ENCODE assay signal across 20 cellular contexts in the genomic region with DNA sequence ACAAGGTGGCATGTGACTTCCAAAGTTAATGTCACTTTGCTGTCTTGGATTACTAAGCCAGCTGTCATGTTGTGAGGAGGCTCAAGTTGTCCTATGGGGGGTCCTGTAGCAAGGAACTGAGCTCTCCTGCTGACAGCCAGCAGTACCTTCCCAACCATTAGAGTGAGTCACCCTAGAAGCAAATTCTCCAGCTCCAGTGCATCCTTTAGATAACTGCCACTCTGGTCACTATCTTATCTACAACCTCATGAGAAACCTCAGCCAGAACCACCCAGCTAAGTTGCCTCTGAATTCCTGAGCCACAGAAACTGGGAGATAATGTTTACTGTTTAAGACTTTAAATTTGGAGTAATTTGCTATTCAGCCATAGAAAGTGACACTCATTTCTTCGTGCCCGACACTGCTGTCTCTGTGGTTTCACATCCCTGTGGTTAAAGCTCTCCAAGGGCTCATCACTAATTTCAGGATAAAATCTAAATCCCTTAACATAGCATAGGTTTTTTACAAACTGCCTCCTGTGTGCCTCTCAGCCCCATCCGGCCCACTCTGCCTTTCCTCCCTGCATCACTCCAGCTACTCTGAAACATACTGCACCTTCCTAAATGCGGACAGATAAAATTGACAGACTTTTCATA.
DNase-seq lines count a peak whose midpoint lies in the region; ATAC-seq and TF ChIP-seq lines count a peak whose summit lies in the region.
"Had no signal": no experiment of that assay in that cellular context is flagged by ENCODE, and none has a peak within 500 bp of the region (broad histone marks: within the 10 kb centered on the region; RNA-seq: fewer than 3 reads in every experiment).

No MANE protein-coding gene starts in this region.

- in situ Hi-C loops in Panc1 (cut with HindIII; ENCODE audit: low pct_unique_long_range_greater_than_20kb, low sequenced_read_pairs): no loop called here
- in situ Hi-C loops in brain microvascular endothelial cell (cut with HindIII; ENCODE audit: low pct_ligation_motif_present, low sequenced_read_pairs): no loop called here

- no peak for ATAC-seq in Panc1
- ATAC-seq in HG02610 (IDR thresholded peaks at IDR 0.05; ENCODE audit: unreplicated experiment): no peak
- ATAC-seq in HG03095 (IDR thresholded peaks at IDR 0.05; ENCODE audit: unreplicated experiment): no peak
- ATAC-seq: naive thymus-derived CD4-positive, alpha-beta T cell; T-cell had no signal

- H3K4me3 ChIP-seq in Panc1 (ENCODE audit: low read depth in 2 of 2, low read length in 2 of 2) (no peak overlapping the region), brain microvascular endothelial cell (ENCODE audit: low read depth, low read length) (no peak overlapping the region)
- H3K4me3 ChIP-seq: heart left ventricle, skin epidermis had no signal

- DNase-seq in NCI-H2171 treated with DMSO at 0.1 percent for 48 hours (lab: John Stamatoyannopoulos, UW) (peak; percentile 39), NCI-H2171 (lab: John Stamatoyannopoulos, UW) (no peak), Panc1 (ENCODE audit: low read depth, low spot score) (no peak), brain microvascular endothelial cell (peak; percentile 45), myocyte (ENCODE audit: low read depth) (peak; percentile 18), HPDE6-E6E7 (ENCODE audit: extremely low spot score) (no peak)
- DNase-seq: activated CD4-positive, alpha-beta T cell treated with anti-CD3 and anti-CD28 coated beads for 4 hours; activated naive CD4-positive, alpha-beta T cell treated with anti-CD3 and anti-CD28 coated beads, Interleukin-2, amount 50 U/mL, for 16 hours; CD4-positive, alpha-beta T cell; heart left ventricle; Kasumi-1; naive thymus-derived CD4-positive, alpha-beta T cell; NCI-H1048; NCI-H187; SHP77 treated with DMSO at 0.1 percent for 48 hours; T-cell had no signal

- intact Hi-C loops in Panc1 (cut with micrococcal nuclease; ENCODE audit: unreplicated experiment): no loop called here

- H3K27ac ChIP-seq in Panc1 (ENCODE audit: low read length): no peak overlapping the region
- H3K27ac ChIP-seq in brain microvascular endothelial cell: no peak overlapping the region
- H3K27ac ChIP-seq: 22Rv1, heart left ventricle, skin epidermis had no signal

- no peaks in the 10 kb centered on the region for H3K36me3 ChIP-seq in Panc1 (ENCODE audit: control insufficient read depth, insufficient read depth, low read length)
- H3K36me3 ChIP-seq in brain microvascular endothelial cell (replicated peaks): no peaks in the 10 kb centered on the region
- H3K36me3 ChIP-seq: heart left ventricle had no signal

- TSS peak; percentile 42 for BruUV-seq in Panc1 (replicated peaks; lab: Mats Ljungman, UMichigan)

- no peak for TF ChIP-seq CTCF in Panc1 (IDR thresholded peaks at IDR 0.05)
- TF ChIP-seq CTCF in brain microvascular endothelial cell (IDR thresholded peaks at IDR 0.05; ENCODE audit: low read depth, low read length, missing control alignments): no peak

- no peaks in the 10 kb centered on the region for H3K9me3 ChIP-seq in Panc1 (ENCODE audit: control insufficient read depth, insufficient read depth, low read depth, low read length)
- H3K9me3 ChIP-seq: heart left ventricle had no signal

- H3K27me3 ChIP-seq in Panc1 (ENCODE audit: control insufficient read depth, insufficient read depth, low read length) (no peaks in the 10 kb centered on the region), brain microvascular endothelial cell (replicated peaks) (no peaks in the 10 kb centered on the region)
- H3K27me3 ChIP-seq: heart left ventricle had no signal

- POLR2A ChIA-PET in Panc1 (lab: Charles Lee): no interaction called here

- no peaks in the 10 kb centered on the region for H3K4me1 ChIP-seq in Panc1 (ENCODE audit: control insufficient read depth, insufficient read depth, low read length)

- CTCF ChIA-PET in Panc1 (lab: Charles Lee): no interaction called here

Comparison
In these comparisons a context has a peak if more than half of its experiments do, and no peak if none do; other contexts are left out.
1. DNase-seq: peak in NCI-H2171 treated with DMSO at 0.1 percent for 48 hours (single experiment), brain microvascular endothelial cell (single experiment) and myocyte (single experiment); none in NCI-H2171 (single experiment), Panc1 (single experiment) and HPDE6-E6E7 (single experiment).